8 cellular contexts compared by ENCODE assay signal in the genomic region with DNA sequence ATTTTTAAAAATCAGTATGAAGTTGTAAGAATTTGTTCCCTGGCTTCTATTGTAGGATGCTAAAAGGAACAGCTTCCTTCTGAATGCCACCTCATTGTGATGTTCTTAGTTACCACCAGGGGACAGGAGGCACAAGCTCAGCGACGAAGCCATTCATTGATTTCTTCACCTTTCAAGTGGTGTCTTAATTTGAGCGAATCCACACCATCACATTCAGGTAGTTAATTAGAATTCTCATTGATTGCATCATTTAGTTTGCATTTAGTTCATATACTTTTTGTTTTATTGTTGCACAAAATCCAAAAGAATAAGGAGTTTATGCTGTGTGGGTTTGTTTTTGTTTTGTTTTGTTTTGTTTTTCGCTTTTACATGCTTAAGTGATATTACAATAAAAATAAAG. TPM values are rescaled to one million over a fixed set of nuclear protein-coding genes. Genes with fewer than 3 reads are reported as not detected.
A peak's percentile ranks its signal among the peaks of the same experiment; 100 is the strongest.
DNase-seq lines count a peak whose midpoint lies in the region; ATAC-seq and TF ChIP-seq lines count a peak whose summit lies in the region.

No MANE protein-coding gene starts in this region.

- no peaks in the 10 kb centered on the region for H3K9me2 ChIP-seq in GM23248 (ENCODE audit: insufficient read depth)

- no peak for DNase-seq in CD8-positive, alpha-beta memory T cell
- DNase-seq in GM23248 = peak; percentile 34
- DNase-seq in Panc1 (ENCODE audit: low read depth, low spot score) = no peak
- DNase-seq in foreskin fibroblast = no peak
- no peak for DNase-seq in activated effector memory CD4-positive, alpha-beta T cell treated with Interleukin-2 at 50 U/mL for 16 hours
- DNase-seq in cerebellar nuclear complex (lab: John Stamatoyannopoulos, UW) = no peak
- DNase-seq in activated CD4-positive, alpha-beta T cell treated with anti-CD3 and anti-CD28 coated beads, Interleukin-2, amount 50 U/mL, for 1 hour = no peak

- intact Hi-C loops in Panc1 (cut with micrococcal nuclease; ENCODE audit: unreplicated experiment) = loop anchor here (5.0 kb wide), 1 partner anchor 95 kb away; a partner anchor contains a TSS

- no peaks in the 10 kb centered on the region for H3K36me3 ChIP-seq in CD8-positive, alpha-beta memory T cell (ENCODE audit: insufficient read depth, low read length)
- no peaks in the 10 kb centered on the region for H3K36me3 ChIP-seq in GM23248 (ENCODE audit: low read depth)
- no peaks in the 10 kb centered on the region for H3K36me3 ChIP-seq in Panc1 (ENCODE audit: control insufficient read depth, insufficient read depth, low read length)

- no peaks in the 10 kb centered on the region for H4K20me1 ChIP-seq in GM23248 (ENCODE audit: insufficient read depth)

- no peak overlapping the region for H3K4me2 ChIP-seq in GM23248 (ENCODE audit: unreplicated experiment)

- no peak overlapping the region for H3K27ac ChIP-seq in CD8-positive, alpha-beta memory T cell (ENCODE audit: low read depth, low read length)
- no peak overlapping the region for H3K27ac ChIP-seq in GM23248
- no peak overlapping the region for H3K27ac ChIP-seq in Panc1 (ENCODE audit: low read length)

- H3K4me1 Mint-ChIP-seq in CD8-positive, alpha-beta memory T cell = peaks cover 0 to 6% (median 0%) of the 10 kb centered on the region in 3 donors

- H3K79me2 ChIP-seq in GM23248 (ENCODE audit: insufficient read depth) = no peaks in the 10 kb centered on the region

- in situ Hi-C loops in GM23248 (cut with MboI) (no loop called here), Panc1 (cut with HindIII; ENCODE audit: low pct_unique_long_range_greater_than_20kb, low sequenced_read_pairs) (no loop called here)

- no peaks in the 10 kb centered on the region for H3K9me3 Mint-ChIP-seq in CD8-positive, alpha-beta memory T cell

- H2AFZ ChIP-seq in GM23248 = no peak overlapping the region

- CTCF ChIA-PET in CD8-positive, alpha-beta memory T cell (lab: Charles Lee) = interaction anchor here (1.0 to 1.5 kb wide), 7 partner anchors 10 to 456 kb away, joined by 3 to 14 read pairs (median 3); no protein-coding TSS in a partner anchor
- CTCF ChIA-PET in Panc1 (lab: Charles Lee) = interaction anchor here (0.6 to 1.6 kb wide), 8 partner anchors 11 to 282 kb away, joined by 3 to 8 read pairs (median 4); a partner anchor contains a TSS

- H3K4me3 Mint-ChIP-seq in CD8-positive, alpha-beta memory T cell = peak overlapping the region in 6 of 7 donors; percentile 16 to 82 (median 80)

- ATAC-seq in Panc1 (peak; percentile 62; the same call in 1 of the 2 replicates), GM19328 (IDR thresholded peaks at IDR 0.05; ENCODE audit: unreplicated experiment) (no peak)

- H3K4me3 ChIP-seq in CD8-positive, alpha-beta memory T cell (ENCODE audit: low read length) = no peak overlapping the region
- H3K4me3 ChIP-seq in GM23248 = no peak overlapping the region
- H3K4me3 ChIP-seq in Panc1 (ENCODE audit: low read depth in 2 of 2, low read length in 2 of 2) = peak overlapping the region in 1 of 2 experiments; percentile 40; a peak in 3 of 4 replicates
- H3K4me3 ChIP-seq in foreskin fibroblast (ENCODE audit: low read depth in 1 of 2, low read length in 2 of 2) = no peak overlapping the region

- no peaks in the 10 kb centered on the region for H3K4me1 ChIP-seq in CD8-positive, alpha-beta memory T cell (ENCODE audit: insufficient read depth, low read length)
- H3K4me1 ChIP-seq in GM23248 (ENCODE audit: insufficient read depth) = peaks cover 17% of the 10 kb centered on the region
- 0 out of 2 replicates have a peak, but pooled peaks cover 3% of the 10 kb centered on the region for H3K4me1 ChIP-seq in Panc1 (ENCODE audit: control insufficient read depth, insufficient read depth, low read length)

- no peaks in the 10 kb centered on the region; the same call in 1 of the 2 replicates for H3F3A ChIP-seq in GM23248 (ENCODE audit: insufficient read depth)

- POLR2A ChIA-PET in CD8-positive, alpha-beta memory T cell (lab: Charles Lee) = interaction anchor here (0.9 kb wide), 1 partner anchor 115 kb away, joined by 3 read pairs; no protein-coding TSS in a partner anchor
- POLR2A ChIA-PET in Panc1 (lab: Charles Lee) = interaction anchor here (0.5 kb wide), 1 partner anchor 65 kb away, joined by 5 read pairs; no protein-coding TSS in a partner anchor

- no peaks in the 10 kb centered on the region for H3K36me3 Mint-ChIP-seq in CD8-positive, alpha-beta memory T cell

- H3K27me3 Mint-ChIP-seq in CD8-positive, alpha-beta memory T cell = peaks cover 6 to 8% of the 10 kb centered on the region in 2 donors

- H3K27me3 ChIP-seq in CD8-positive, alpha-beta memory T cell (ENCODE audit: insufficient read depth, low read length, poor library complexity, severe bottlenecking) = no peaks in the 10 kb centered on the region
- H3K27me3 ChIP-seq in GM23248 (replicated peaks; ENCODE audit: insufficient read depth) = no peaks in the 10 kb centered on the region
- H3K27me3 ChIP-seq in Panc1 (ENCODE audit: control insufficient read depth, insufficient read depth, low read length) = no peaks in the 10 kb centered on the region

- no peak overlapping the region for H3K9ac ChIP-seq in GM23248

- TF ChIP-seq CTCF in Panc1 (IDR thresholded peaks at IDR 0.05) = peak; percentile 77
- peak; percentile 4 for TF ChIP-seq CTCF in foreskin fibroblast (IDR thresholded peaks at IDR 0.05; ENCODE audit: low read depth, low read length)

- BruUV-seq in Panc1 (replicated peaks; lab: Mats Ljungman, UMichigan) = no TSS peak

- WGBS in GM23248 (ENCODE audit: low coverage in 1 of 2, low lambda C conversion rate in 2 of 2, missing lambda C conversion rate in 2 of 2), 2 experiments = 73 to 76% methylated on average over 4 of the region's 4 CpGs

- H3K27ac Mint-ChIP-seq in CD8-positive, alpha-beta memory T cell = peak overlapping the region in 1 of 8 donors; percentile 50

- H3K9me3 ChIP-seq in CD8-positive, alpha-beta memory T cell (ENCODE audit: low read length) = no peaks in the 10 kb centered on the region
- H3K9me3 ChIP-seq in GM23248 (ENCODE audit: low read depth) (no peaks in the 10 kb centered on the region), Panc1 (ENCODE audit: control insufficient read depth, insufficient read depth, low read depth, low read length) (no peaks in the 10 kb centered on the region)

RNA-seq across cellular contexts. Expression of a gene that starts 23.1 kb away (rescaled TPM):
- not detected for total RNA-seq in CD8-positive, alpha-beta memory T cell
- not detected for polyA plus RNA-seq in CD8-positive, alpha-beta memory T cell
- total RNA-seq in GM23248 (2014; rRNA removed; shearing (Covaris generic)) = 0.13 and 0.65 TPM in 2 replicates
- polyA plus RNA-seq in GM23248 (2016; fragmentation: Nextera tagmentation; extraction: Ambion mirVana) = 0.70 and 0.73 TPM in 2 replicates
- total RNA-seq in Panc1 (2021; ENCODE audit: unreplicated experiment) = 5.7 TPM
- 3.2 TPM for polyA plus RNA-seq in Panc1 (2012; ENCODE audit: insufficient read length)
